8 cellular contexts compared by ENCODE assay signal in genomic region chr3:27521179-27521871, GRCh38. TPM values are rescaled to one million over a fixed set of nuclear protein-coding genes. Genes with fewer than 3 reads are reported as not detected.
DNase-seq lines count a peak whose midpoint lies in the region; ATAC-seq and TF ChIP-seq lines count a peak whose summit lies in the region.

No MANE protein-coding gene starts in this region.

- intact Hi-C loops in right lobe of liver (cut with DNase I): no loop called here

- TF ChIP-seq CTCF in AG09309 (IDR thresholded peaks at IDR 0.05; ENCODE audit: control insufficient read depth, insufficient read depth, low read depth, low read length, missing control alignments): no peak
- TF ChIP-seq CTCF in brain microvascular endothelial cell (IDR thresholded peaks at IDR 0.05; ENCODE audit: low read depth, low read length, missing control alignments): no peak
- TF ChIP-seq CTCF in right lobe of liver (IDR thresholded peaks at IDR 0.05): no peak

- DNase-seq in AG09309 (ENCODE audit: low read depth): peak; percentile 84
- DNase-seq in LoVo (ENCODE audit: low spot score): peak; percentile 20
- peak; percentile 89 for DNase-seq in brain microvascular endothelial cell
- no peak for DNase-seq in right lobe of liver

- no peaks in the 10 kb centered on the region for H3K4me1 ChIP-seq in right lobe of liver

- no peak overlapping the region for H3K4me3 ChIP-seq in AG09309 (ENCODE audit: control insufficient read depth, low read depth, low read length)
- no peak overlapping the region for H3K4me3 ChIP-seq in brain microvascular endothelial cell (ENCODE audit: low read depth, low read length)
- no peak overlapping the region for H3K4me3 ChIP-seq in right lobe of liver

- no peak for TF ChIP-seq POLR2A in right lobe of liver (IDR thresholded peaks at IDR 0.05)

- H3K27ac ChIP-seq in brain microvascular endothelial cell (peak overlapping the region; percentile 79), right lobe of liver (no peak overlapping the region)

- H3K36me3 ChIP-seq in brain microvascular endothelial cell (replicated peaks): no peaks in the 10 kb centered on the region
- no peaks in the 10 kb centered on the region for H3K36me3 ChIP-seq in right lobe of liver

- WGBS in right lobe of liver (ENCODE audit: insufficient coverage, low coverage, low lambda C conversion rate, missing lambda C conversion rate): 50% methylated on average over 5 of the region's 5 CpGs

- ATAC-seq in right lobe of liver: peak; percentile 67 to 95 (median 79)
- no peak for ATAC-seq in GM19328 (IDR thresholded peaks at IDR 0.05; ENCODE audit: unreplicated experiment)
- ATAC-seq in HG03442 (IDR thresholded peaks at IDR 0.05; ENCODE audit: unreplicated experiment): no peak
- no peak for ATAC-seq in HG03280 (IDR thresholded peaks at IDR 0.05; ENCODE audit: unreplicated experiment)
- no peak for ATAC-seq in HG02623 (IDR thresholded peaks at IDR 0.05; ENCODE audit: unreplicated experiment)

- in situ Hi-C loops in brain microvascular endothelial cell (cut with HindIII; ENCODE audit: low pct_ligation_motif_present, low sequenced_read_pairs): no loop called here

- H3K27me3 ChIP-seq in brain microvascular endothelial cell (replicated peaks) (no peaks in the 10 kb centered on the region), right lobe of liver (no peaks in the 10 kb centered on the region)

- H3K9me3 ChIP-seq in right lobe of liver: no peaks in the 10 kb centered on the region

RNA-seq across cellular contexts. Expression of gene SLC4A7, which starts 37.1 kb away (rescaled TPM):
- total RNA-seq in right lobe of liver: 1 to 10 TPM; 3.0 to 9.9 (median 5.8) TPM

Comparison
In these comparisons a context has a peak if more than half of its experiments do, and no peak if none do; other contexts are left out.
1. DNase-seq: peak in AG09309 (single experiment), LoVo (single experiment) and brain microvascular endothelial cell (single experiment); none in right lobe of liver (0 of 3).
2. ATAC-seq: peak in right lobe of liver (4 of 4); none in GM19328 (single experiment), HG03442 (single experiment), HG03280 (single experiment) and HG02623 (single experiment).